Comparison of ENCODE assay signal across 2 cellular contexts in genomic region chr2:233754872-233755611, GRCh38.
TF ChIP-seq lines count a peak whose summit lies in the region.

No MANE protein-coding gene starts in this region.

TF ChIP-seq in IMR-90, 13 proteins besides CTCF, POLR2A, EP300 and RAD21:
- TF ChIP-seq RCOR1 (IDR thresholded peaks at IDR 0.05; ENCODE audit: insufficient replicate concordance, low read length) (no peak), RFX5 (IDR thresholded peaks at IDR 0.05; ENCODE audit: low read depth, low read length) (no peak), MAZ (IDR thresholded peaks at IDR 0.05; ENCODE audit: borderline replicate concordance, low read depth, low read length) (no peak), NFE2L2 (IDR thresholded peaks at IDR 0.05; ENCODE audit: low read depth, low read length) (no peak), MXI1 (IDR thresholded peaks at IDR 0.05; ENCODE audit: borderline replicate concordance, low read depth, low read length) (no peak)
TF ChIP-seq in IMR-90: peak in this region for 0.

TF ChIP-seq in HepG2, 621 proteins besides CTCF, POLR2A, EP300 and RAD21:
- no peak for TF ChIP-seq CHCHD3 (CRISPR knock-in tag; IDR thresholded peaks at IDR 0.05)
- no peak for TF ChIP-seq ZNF670 (CRISPR knock-in tag; IDR thresholded peaks at IDR 0.05; ENCODE audit: borderline replicate concordance)
- 0 out of 2 replicates have a peak, but pooled peaks have one; percentile 23 for TF ChIP-seq ZNF687 (CRISPR knock-in tag; IDR thresholded peaks at IDR 0.05)
